Comparison of ENCODE assay signal across 10 cellular contexts in genomic region chr3:46368569-46368968, GRCh38. TPM values are rescaled to one million over a fixed set of nuclear protein-coding genes. Genes with fewer than 3 reads are reported as not detected.
DNase-seq lines count a peak whose midpoint lies in the region; ATAC-seq, FAIRE-seq and TF ChIP-seq lines count a peak whose summit lies in the region.
"Had no signal": no experiment of that assay in that cellular context is flagged by ENCODE, and none has a peak within 500 bp of the region (broad histone marks: within the 10 kb centered on the region; RNA-seq: fewer than 3 reads in every experiment).

No MANE protein-coding gene starts in this region.

- intact Hi-C loops in CD14-positive monocyte (cut with micrococcal nuclease) (loop anchor here (5.0 kb wide), 6 partner anchors 39 to 281 kb away; partner anchors contain the start of genes CCR5AS (in 1 of the 2) and CCRL2 (in 1 of the 2)), adrenal gland (cut with DNase I) (no loop called here), HepG2 (cut with micrococcal nuclease; ENCODE audit: unreplicated experiment) (no loop called here)

- BruUV-seq in HepG2 (replicated peaks; lab: Mats Ljungman, UMichigan), result no TSS peak

- H3K4me1 Mint-ChIP-seq in CD14-positive monocyte, result peaks cover 66% of the 10 kb centered on the region
- peaks cover 9% of the 10 kb centered on the region for H3K4me1 Mint-ChIP-seq in stimulated activated memory B cell treated with anti-CD40 and anti-IgM and Interleukin-4, amounts not matched to agents 10 μg/mL and 1 μg/mL and 100 μg/mL, for 72 hours

- H3K27ac Mint-ChIP-seq in CD14-positive monocyte, result peak overlapping the region; percentile 81 to 92 (median 86)
- no peak overlapping the region for H3K27ac Mint-ChIP-seq in stimulated activated memory B cell treated with anti-CD40 and anti-IgM and Interleukin-4, amounts not matched to agents 10 μg/mL and 1 μg/mL and 100 μg/mL, for 72 hours

- no peaks in the 10 kb centered on the region for H3K9me3 ChIP-seq in adrenal gland (replicated peaks in 1 of 3)
- no peaks in the 10 kb centered on the region for H3K9me3 ChIP-seq in HepG2 (ENCODE audit: low read length)

- peaks cover 0 to 5% (median 1%) of the 10 kb centered on the region in 7 donors for H3K9me3 Mint-ChIP-seq in CD14-positive monocyte
- no peaks in the 10 kb centered on the region for H3K9me3 Mint-ChIP-seq in stimulated activated memory B cell treated with anti-CD40 and anti-IgM and Interleukin-4, amounts not matched to agents 10 μg/mL and 1 μg/mL and 100 μg/mL, for 72 hours

- in situ Hi-C loops in HepG2 (cut with HindIII; ENCODE audit: extremely low pct_ligation_motif_present, low pct_unique_long_range_greater_than_20kb), result no loop called here

- H3K27me3 Mint-ChIP-seq in CD14-positive monocyte (ENCODE audit: low read depth in 3 of 3), result no peaks in the 10 kb centered on the region
- H3K27me3 Mint-ChIP-seq in stimulated activated memory B cell treated with anti-CD40 and anti-IgM and Interleukin-4, amounts not matched to agents 10 μg/mL and 1 μg/mL and 100 μg/mL, for 72 hours, result no peaks in the 10 kb centered on the region

- H3K27me3 ChIP-seq in H7 (ENCODE audit: control insufficient read depth, insufficient read depth, low read length), result no peaks in the 10 kb centered on the region
- H3K27me3 ChIP-seq in adrenal gland, result peaks cover 14% of the 10 kb centered on the region
- H3K27me3 ChIP-seq in HepG2 (ENCODE audit: control insufficient read depth in 1 of 2, insufficient read depth in 2 of 2, low read length in 2 of 2), result peaks cover 0 to 8% of the 10 kb centered on the region in 2 experiments; a peak in 2 of 5 replicates

- H4K20me1 ChIP-seq in HepG2 (ENCODE audit: insufficient read depth, low read length), result no peaks in the 10 kb centered on the region

- no peak overlapping the region for H2AFZ ChIP-seq in HepG2 (ENCODE audit: low read length)

- FAIRE-seq in HepG2 (lab: Jason Lieb, UNC), result no peak
- FAIRE-seq: colon had no signal

- DNase-seq in CD14-positive monocyte (ENCODE audit: low spot score), result peak; percentile 94
- DNase-seq in H7, result peak; percentile 60
- peak; percentile 24 to 75 (median 44) for DNase-seq in adrenal gland
- no peak for DNase-seq in HepG2 (ENCODE audit: low spot score)
- DNase-seq in HPDE6-E6E7 (ENCODE audit: extremely low spot score), result no peak
- DNase-seq in NCI-H2227 treated with DMSO at 0.1 percent for 48 hours (lab: John Stamatoyannopoulos, UW), result no peak

- CTCF ChIA-PET in HepG2 (lab: Yijun Ruan, JAX; ENCODE audit: low intra/inter-chr PET ratio, low total read pairs), result interaction anchor here (0.6 kb wide), 1 partner anchor 74 kb away, joined by 3 read pairs; no protein-coding TSS in a partner anchor

- peak overlapping the region in 1 of 2 donors; percentile 46 for H3K4me3 Mint-ChIP-seq in CD14-positive monocyte
- no peak overlapping the region for H3K4me3 Mint-ChIP-seq in stimulated activated memory B cell treated with anti-CD40 and anti-IgM and Interleukin-4, amounts not matched to agents 10 μg/mL and 1 μg/mL and 100 μg/mL, for 72 hours

- POLR2A ChIA-PET in HepG2 (lab: Yijun Ruan, JAX), result no interaction called here

- 45 to 57% (median 52%) methylated on average over 7 of the region's 7 CpGs for WGBS in adrenal gland, 4 donors
- WGBS in HepG2 (ENCODE audit: low lambda C conversion rate), result 12% methylated on average over 7 of the region's 7 CpGs

- H3K4me1 ChIP-seq in adrenal gland (replicated peaks in 1 of 2), result peaks cover 3 to 6% of the 10 kb centered on the region in 2 donors
- H3K4me1 ChIP-seq in HepG2 (ENCODE audit: insufficient read depth, low read length), result peaks cover 13% of the 10 kb centered on the region

- H3K4me3 ChIP-seq in H7 (ENCODE audit: insufficient read depth, low read depth, low read length) (no peak overlapping the region), adrenal gland (no peak overlapping the region), HepG2 (replicated peaks in 1 of 3; ENCODE audit: insufficient read depth in 1 of 3, low read depth in 2 of 3, low read length in 3 of 3) (no peak overlapping the region)

- TF ChIP-seq CTCF in CD14-positive monocyte (IDR thresholded peaks at IDR 0.05), result peak; percentile 71
- peak in 5 of 6 experiments; percentile 9 to 37 (median 33) for TF ChIP-seq CTCF in adrenal gland (IDR thresholded peaks at IDR 0.05)
- TF ChIP-seq CTCF in HepG2 (CRISPR knock-in tag; IDR thresholded peaks at IDR 0.05), result peak; percentile 58

- ATAC-seq in SK-N-SH treated with all-trans-retinoic acid at 6 μM for 48 hours (peak; percentile 42; the same call in 2 of the 3 replicates), HepG2 (peak; percentile 96)
- ATAC-seq in stimulated activated memory B cell treated with anti-CD40 and anti-IgM and Interleukin-4, amounts not matched to agents 10 μg/mL and 1 μg/mL and 100 μg/mL, for 72 hours, result peak; percentile 92

- H3K79me2 ChIP-seq in HepG2 (ENCODE audit: insufficient read depth, low read length), result no peaks in the 10 kb centered on the region

- H3K27ac ChIP-seq in adrenal gland (no peak overlapping the region), HepG2 (ENCODE audit: extremely low read length, insufficient read depth, low read length) (no peak overlapping the region)

- TF ChIP-seq EP300 in HepG2 (IDR thresholded peaks at IDR 0.05; ENCODE audit: low read depth in 2 of 2, low read length in 2 of 2) (no peak), HepG2 (CRISPR knock-in tag; IDR thresholded peaks at IDR 0.05; ENCODE audit: borderline replicate concordance) (no peak)

- H3K36me3 Mint-ChIP-seq in CD14-positive monocyte, result peaks cover 2 to 10% of the 10 kb centered on the region in 2 donors
- H3K36me3 Mint-ChIP-seq in stimulated activated memory B cell treated with anti-CD40 and anti-IgM and Interleukin-4, amounts not matched to agents 10 μg/mL and 1 μg/mL and 100 μg/mL, for 72 hours, result no peaks in the 10 kb centered on the region

- no peak for TF ChIP-seq RAD21 in HepG2 (CRISPR knock-in tag; IDR thresholded peaks at IDR 0.05)

- no peaks in the 10 kb centered on the region for H3K36me3 ChIP-seq in H7 (replicated peaks; ENCODE audit: control insufficient read depth, insufficient read depth, low read length)
- no peaks in the 10 kb centered on the region for H3K36me3 ChIP-seq in adrenal gland (replicated peaks in 1 of 2)
- H3K36me3 ChIP-seq in HepG2 (replicated peaks in 1 of 2; ENCODE audit: control insufficient read depth in 1 of 2, insufficient read depth in 2 of 2, low read length in 2 of 2), result no peaks in the 10 kb centered on the region

- H3K9ac ChIP-seq in HepG2 (ENCODE audit: insufficient read depth, low read depth, low read length), result no peak overlapping the region

- H3K4me2 ChIP-seq in HepG2 (ENCODE audit: low read depth, low read length), result no peak overlapping the region; the same call in 1 of the 2 replicates

- no peak for TF ChIP-seq POLR2A in adrenal gland (IDR thresholded peaks at IDR 0.05)
- no peak for TF ChIP-seq POLR2A in HepG2 (IDR thresholded peaks at IDR 0.05; ENCODE audit: insufficient read depth in 1 of 2, low read depth in 2 of 2, low read length in 2 of 2)

RNA-seq across cellular contexts. Expression of gene CCR5, which starts 2.2 kb away (rescaled TPM):
- polyA plus RNA-seq in CD14-positive monocyte (1 to 10 TPM; 3.1 to 3.6 TPM), adrenal gland (1 to 10 TPM in 2 of 3 donors, under 1 TPM in 1; 0.91 to 2.5 (median 1.6) TPM), HepG2 (2011; rRNA removed) (not detected in 2 replicates)
- not detected in 2 replicates for total RNA-seq in H7 (2014; rRNA removed; shearing (Covaris generic))
- total RNA-seq in adrenal gland (1 to 10 TPM in 3 of 8 donors, under 1 TPM in 5; 0.30 to 3.7 (median 0.75) TPM), HepG2 (2016; rRNA removed; fragmentation: Illumina TruSeq; extraction: Trizol) (not detected in 2 replicates)
- not detected in 2 replicates for total RNA-seq in HepG2 (2016; cell fraction: cytosol; rRNA removed; fragmentation: Illumina TruSeq; extraction: Trizol; ENCODE audit: low read depth)
- total RNA-seq in HepG2 (2016; cell fraction: insoluble cytoplasmic fraction; rRNA removed; fragmentation: Illumina TruSeq; extraction: Trizol), result not detected in 2 replicates
- total RNA-seq in HepG2 (2016; cell fraction: membrane; rRNA removed; fragmentation: Illumina TruSeq; extraction: Trizol), result not detected in 2 replicates
- total RNA-seq in HepG2 (2016; cell fraction: nucleus; rRNA removed; fragmentation: Illumina TruSeq; extraction: Trizol), result not detected in 2 replicates
- not detected in 2 replicates for polyA plus RNA-seq in HepG2 (2011; cell fraction: cytosol; rRNA removed)
- polyA plus RNA-seq in HepG2 (2011; cell fraction: nucleus; rRNA removed), result not detected in 2 replicates
- not detected in 2 replicates for polyA plus RNA-seq in HepG2 (2012)
- polyA plus RNA-seq in HepG2 (2016; cell fraction: cytosol; fragmentation: Illumina TruSeq; extraction: Trizol; ENCODE audit: low read depth), result not detected in 2 replicates
- not detected in 2 replicates for polyA plus RNA-seq in HepG2 (2016; cell fraction: insoluble cytoplasmic fraction; fragmentation: Illumina TruSeq; extraction: Trizol; ENCODE audit: low read depth)
- polyA plus RNA-seq in HepG2 (2016; cell fraction: membrane; fragmentation: Illumina TruSeq; extraction: Trizol; ENCODE audit: low read depth), result not detected in 2 replicates
- polyA plus RNA-seq in HepG2 (2016; cell fraction: nucleus; fragmentation: Illumina TruSeq; extraction: Trizol; ENCODE audit: insufficient read depth, low read depth), result not detected in 2 replicates
- polyA minus RNA-seq in HepG2 (2011; rRNA and poly(A)+ RNA removed; ENCODE audit: low replicate concordance), result not detected in 2 replicates
- not detected in 2 replicates for polyA minus RNA-seq in HepG2 (2011; cell fraction: cytosol; rRNA and poly(A)+ RNA removed)
- not detected in 2 replicates for polyA minus RNA-seq in HepG2 (2011; cell fraction: nucleus; rRNA and poly(A)+ RNA removed)
- total RNA-seq: temporal lobe had no signal

RNA-seq across cellular contexts. Expression of gene CCR2, which starts 14.7 kb away (rescaled TPM):
- polyA plus RNA-seq in CD14-positive monocyte, result 100 to 1,000 TPM; 145 to 181 TPM
- not detected in 2 replicates for total RNA-seq in H7 (2014; rRNA removed; shearing (Covaris generic))
- 1 to 10 TPM in 4 of 8 donors, under 1 TPM in 4; 0.30 to 5.6 (median 1.0) TPM for total RNA-seq in adrenal gland
- polyA plus RNA-seq in adrenal gland, result 1 to 10 TPM in 1 of 3 donors, under 1 TPM in 2; 0.57 to 1.6 (median 0.64) TPM
- not detected in 2 replicates for total RNA-seq in HepG2 (2016; rRNA removed; fragmentation: Illumina TruSeq; extraction: Trizol)
- not detected in 2 replicates for total RNA-seq in HepG2 (2016; cell fraction: cytosol; rRNA removed; fragmentation: Illumina TruSeq; extraction: Trizol; ENCODE audit: low read depth)
- total RNA-seq in HepG2 (2016; cell fraction: insoluble cytoplasmic fraction; rRNA removed; fragmentation: Illumina TruSeq; extraction: Trizol), result not detected in 2 replicates
- not detected in 2 replicates for total RNA-seq in HepG2 (2016; cell fraction: membrane; rRNA removed; fragmentation: Illumina TruSeq; extraction: Trizol)
- total RNA-seq in HepG2 (2016; cell fraction: nucleus; rRNA removed; fragmentation: Illumina TruSeq; extraction: Trizol), result not detected in 2 replicates
- polyA plus RNA-seq in HepG2 (2011; rRNA removed), result not detected in 2 replicates
- polyA plus RNA-seq in HepG2 (2011; cell fraction: cytosol; rRNA removed), result not detected in 2 replicates
- not detected in 2 replicates for polyA plus RNA-seq in HepG2 (2011; cell fraction: nucleus; rRNA removed)
- polyA plus RNA-seq in HepG2 (2012), result not detected in 2 replicates
- not detected in 2 replicates for polyA plus RNA-seq in HepG2 (2016; cell fraction: cytosol; fragmentation: Illumina TruSeq; extraction: Trizol; ENCODE audit: low read depth)
- not detected in 2 replicates for polyA plus RNA-seq in HepG2 (2016; cell fraction: insoluble cytoplasmic fraction; fragmentation: Illumina TruSeq; extraction: Trizol; ENCODE audit: low read depth)
- not detected in 2 replicates for polyA plus RNA-seq in HepG2 (2016; cell fraction: membrane; fragmentation: Illumina TruSeq; extraction: Trizol; ENCODE audit: low read depth)
- polyA plus RNA-seq in HepG2 (2016; cell fraction: nucleus; fragmentation: Illumina TruSeq; extraction: Trizol; ENCODE audit: insufficient read depth, low read depth), result not detected in 2 replicates
- polyA minus RNA-seq in HepG2 (2011; rRNA and poly(A)+ RNA removed; ENCODE audit: low replicate concordance), result not detected in 2 replicates
- not detected in 2 replicates for polyA minus RNA-seq in HepG2 (2011; cell fraction: cytosol; rRNA and poly(A)+ RNA removed)
- polyA minus RNA-seq in HepG2 (2011; cell fraction: nucleus; rRNA and poly(A)+ RNA removed), result not detected in 2 replicates

RNA-seq across cellular contexts. Expression of gene CCRL2, which starts 38.5 kb away (rescaled TPM):
- polyA plus RNA-seq in CD14-positive monocyte, result 10 to 100 TPM; 10.2 to 11.7 TPM
- total RNA-seq in H7 (2014; rRNA removed; shearing (Covaris generic)), result not detected in 2 replicates
- total RNA-seq in adrenal gland, result 1 to 10 TPM in 7 of 8 donors, under 1 TPM in 1; 0.60 to 2.5 (median 1.9) TPM
- polyA plus RNA-seq in adrenal gland, result 1 to 10 TPM; 1.1 to 6.8 (median 1.8) TPM
- total RNA-seq in HepG2 (2016; rRNA removed; fragmentation: Illumina TruSeq; extraction: Trizol), result not detected in 2 replicates
- not detected in 2 replicates for total RNA-seq in HepG2 (2016; cell fraction: cytosol; rRNA removed; fragmentation: Illumina TruSeq; extraction: Trizol; ENCODE audit: low read depth)
- not detected in 2 replicates for total RNA-seq in HepG2 (2016; cell fraction: insoluble cytoplasmic fraction; rRNA removed; fragmentation: Illumina TruSeq; extraction: Trizol)
- not detected in 2 replicates for total RNA-seq in HepG2 (2016; cell fraction: membrane; rRNA removed; fragmentation: Illumina TruSeq; extraction: Trizol)
- total RNA-seq in HepG2 (2016; cell fraction: nucleus; rRNA removed; fragmentation: Illumina TruSeq; extraction: Trizol), result not detected in 2 replicates
- polyA plus RNA-seq in HepG2 (2011; rRNA removed), result not detected in 2 replicates
- polyA plus RNA-seq in HepG2 (2011; cell fraction: cytosol; rRNA removed), result not detected in 2 replicates
- not detected in 2 replicates for polyA plus RNA-seq in HepG2 (2011; cell fraction: nucleus; rRNA removed)
- not detected in 2 replicates for polyA plus RNA-seq in HepG2 (2012)
- polyA plus RNA-seq in HepG2 (2016; cell fraction: cytosol; fragmentation: Illumina TruSeq; extraction: Trizol; ENCODE audit: low read depth), result not detected in 2 replicates
- not detected in 2 replicates for polyA plus RNA-seq in HepG2 (2016; cell fraction: insoluble cytoplasmic fraction; fragmentation: Illumina TruSeq; extraction: Trizol; ENCODE audit: low read depth)
- polyA plus RNA-seq in HepG2 (2016; cell fraction: membrane; fragmentation: Illumina TruSeq; extraction: Trizol; ENCODE audit: low read depth), result not detected in 2 replicates
- polyA plus RNA-seq in HepG2 (2016; cell fraction: nucleus; fragmentation: Illumina TruSeq; extraction: Trizol; ENCODE audit: insufficient read depth, low read depth), result not detected in 2 replicates
- polyA minus RNA-seq in HepG2 (2011; rRNA and poly(A)+ RNA removed; ENCODE audit: low replicate concordance), result 1.0 and 3.6 TPM in 2 replicates
- not detected in 2 replicates for polyA minus RNA-seq in HepG2 (2011; cell fraction: cytosol; rRNA and poly(A)+ RNA removed)
- polyA minus RNA-seq in HepG2 (2011; cell fraction: nucleus; rRNA and poly(A)+ RNA removed), result not detected in 2 replicates

Comparison
In these comparisons a context has a peak if more than half of its experiments do, and no peak if none do; other contexts are left out.
1. DNase-seq: peak in CD14-positive monocyte (single experiment), H7 (single experiment) and adrenal gland (7 of 7); none in HepG2 (single experiment), HPDE6-E6E7 (single experiment) and NCI-H2227 treated with DMSO at 0.1 percent for 48 hours (single experiment).
2. ATAC-seq: peak in every context shown above with its lines; median percentile 96 in HepG2; 92 in stimulated activated memory B cell treated with anti-CD40 and anti-IgM and Interleukin-4, amounts not matched to agents 10 μg/mL and 1 μg/mL and 100 μg/mL, for 72 hours; 42 in SK-N-SH treated with all-trans-retinoic acid at 6 μM for 48 hours.
3. intact Hi-C loops: an anchor here in CD14-positive monocyte (5.0 kb wide); none called in adrenal gland and HepG2.
4. Peak in every context shown above with its lines, with median percentiles within 50 percentile points of each other: CTCF ChIP-seq.